ENCODE assay signal across 10 cellular contexts in the genomic region with DNA sequence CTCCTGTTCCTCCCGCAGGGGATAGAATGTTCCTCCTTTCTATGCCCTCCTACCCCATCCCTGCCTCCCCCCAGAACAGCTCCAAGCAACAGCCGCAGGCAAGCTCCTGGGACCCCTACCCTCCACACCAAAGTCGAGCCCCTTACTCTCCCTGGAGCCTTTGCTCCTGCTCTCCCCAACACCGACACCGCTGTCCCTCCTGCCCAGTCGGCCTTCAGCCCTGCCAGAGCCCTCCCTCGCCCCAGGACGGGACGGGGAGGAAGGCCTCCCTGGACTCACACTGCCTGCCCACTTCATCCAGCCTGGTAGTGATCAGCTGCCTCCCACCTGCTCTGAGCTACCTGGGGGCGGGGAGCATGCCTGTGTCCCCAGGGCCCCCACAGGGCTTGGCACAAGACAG. TPM values are rescaled to one million over a fixed set of nuclear protein-coding genes. Genes with fewer than 3 reads are reported as not detected.
A peak's percentile ranks its signal among the peaks of the same experiment; 100 is the strongest.
DNase-seq lines count a peak whose midpoint lies in the region; ATAC-seq, FAIRE-seq and TF ChIP-seq lines count a peak whose summit lies in the region.
"Not testable (repeated sequence)": the region's sequence is repeated elsewhere in the genome, so short reads cannot be mapped to it uniquely, and the experiment has no call there.
"Had no signal": no experiment of that assay in that cellular context is flagged by ENCODE, and none has a peak within 500 bp of the region (broad histone marks: within the 10 kb centered on the region; RNA-seq: fewer than 3 reads in every experiment).

No MANE protein-coding gene starts in this region.

- not testable (repeated sequence) for H3K9me1 ChIP-seq in K562 (ENCODE audit: control insufficient read depth, insufficient read depth, low read length)

- not testable (repeated sequence) for TF ChIP-seq EP300 in K562 (IDR thresholded peaks at IDR 0.05; ENCODE audit: low read length)

- H3K4me2 ChIP-seq in K562 (ENCODE audit: insufficient read depth, low read length), result not testable (repeated sequence)
- H3K4me2 ChIP-seq in skeletal muscle satellite cell (ENCODE audit: low read length), result peak overlapping the region; percentile 4

- TF ChIP-seq POLR2A in K562 (conservative IDR thresholded peaks at IDR 0.05), result not testable (repeated sequence)

- H3K9me3 ChIP-seq in SJCRH30 (replicated peaks); K562 (replicated peaks; ENCODE audit: control insufficient read depth, insufficient read depth, low read depth, low read length); skeletal muscle satellite cell (replicated peaks; ENCODE audit: low read length): not testable (repeated sequence)

- not testable (repeated sequence) for FAIRE-seq in K562 (lab: Jason Lieb, UNC)

- CTCF ChIA-PET in K562 (lab: Yijun Ruan, JAX; ENCODE audit: low intra/inter-chr PET ratio), result not testable (repeated sequence)

- H3K27me3 ChIP-seq in SJCRH30; K562 (ENCODE audit: control insufficient read depth in 2 of 2, insufficient read depth in 2 of 2, low read length in 2 of 2); skeletal muscle satellite cell (ENCODE audit: control insufficient read depth, insufficient read depth, low read length): not testable (repeated sequence)

- TF ChIP-seq RAD21 in K562 (CRISPR knock-in tag; conservative IDR thresholded peaks at IDR 0.05 in 1 of 2, IDR thresholded peaks at IDR 0.05 in 1 of 2), result not testable (repeated sequence)

- not testable (repeated sequence) for H3K79me2 ChIP-seq in K562 (ENCODE audit: control insufficient read depth, insufficient read depth, low read length)

- not testable (repeated sequence) for H3K4me1 ChIP-seq in SJCRH30; K562 (replicated peaks in 1 of 2; ENCODE audit: control insufficient read depth in 2 of 2, insufficient read depth in 2 of 2, low read length in 2 of 2); skeletal muscle satellite cell (ENCODE audit: control insufficient read depth, insufficient read depth, low read length)

- H3K4me1 Mint-ChIP-seq in natural killer cell treated with Interleukin-12 subunit alpha and Interleukin-12 subunit beta and Interleukin-15 and Interleukin-18, amount 100 ng/mL, for 72 hours (ENCODE audit: low read depth in 2 of 2), result not testable (repeated sequence)

- not testable (repeated sequence) for H3K27me3 Mint-ChIP-seq in natural killer cell treated with Interleukin-12 subunit alpha and Interleukin-12 subunit beta and Interleukin-15 and Interleukin-18, amount 100 ng/mL, for 72 hours

- H3K36me3 Mint-ChIP-seq in natural killer cell treated with Interleukin-12 subunit alpha and Interleukin-12 subunit beta and Interleukin-15 and Interleukin-18, amount 100 ng/mL, for 72 hours, result not testable (repeated sequence)

- not testable (repeated sequence) for H3K36me3 ChIP-seq in SJCRH30; K562 (ENCODE audit: control insufficient read depth, insufficient read depth, low read length); skeletal muscle satellite cell (ENCODE audit: insufficient read depth, low read length)

- H3K9ac ChIP-seq in K562 (ENCODE audit: insufficient read depth in 1 of 2, low read depth in 2 of 2, low read length in 2 of 2), result peak overlapping the region in 1 of 2 experiments; percentile 74; a peak in 1 of 4 replicates
- H3K9ac ChIP-seq in skeletal muscle satellite cell (ENCODE audit: low read depth, low read length), result not testable (repeated sequence)

- H3K27ac Mint-ChIP-seq in natural killer cell treated with Interleukin-12 subunit alpha and Interleukin-12 subunit beta and Interleukin-15 and Interleukin-18, amount 100 ng/mL, for 72 hours, result not testable (repeated sequence)

- in situ Hi-C loops in G401 (cut with HindIII; ENCODE audit: low sequenced_read_pairs); K562 (cut with MboI): not testable (repeated sequence)

- BruUV-seq in K562 (replicated peaks; lab: Mats Ljungman, UMichigan), result not testable (repeated sequence)

- H3K27ac ChIP-seq in SJCRH30; K562 (ENCODE audit: extremely low read depth, low read depth, low read length): not testable (repeated sequence)

- H3K4me3 Mint-ChIP-seq in natural killer cell treated with Interleukin-12 subunit alpha and Interleukin-12 subunit beta and Interleukin-15 and Interleukin-18, amount 100 ng/mL, for 72 hours, result not testable (repeated sequence)

- intact Hi-C loops in K562 (cut with micrococcal nuclease), result not testable (repeated sequence)

- DNase-seq in G401 (ENCODE audit: low spot score) (peak; percentile 18), SJCRH30 (peak; percentile 15 to 31), K562 (ENCODE audit: extremely low read depth in 1 of 4, low spot score in 3 of 4) (peak in 1 of 4 experiments; percentile 7), fibroblast of pulmonary artery (ENCODE audit: low read depth) (peak; percentile 18), iris pigment epithelial cell (ENCODE audit: low read depth) (peak; percentile 4)
- peak; percentile 55 for DNase-seq in natural killer cell treated with Interleukin-12 subunit alpha and Interleukin-12 subunit beta and Interleukin-15 and Interleukin-18, amount 100 ng/mL, for 72 hours (ENCODE audit: low spot score)

- not testable (repeated sequence) for TF ChIP-seq CTCF in K562 (IDR thresholded peaks at IDR 0.05 in 2 of 3, conservative IDR thresholded peaks at IDR 0.05 in 1 of 3; ENCODE audit: insufficient read depth in 2 of 3, low read depth in 1 of 3, low read length in 3 of 3); fibroblast of pulmonary artery (IDR thresholded peaks at IDR 0.05; ENCODE audit: low read length, missing control alignments)

- ATAC-seq in K562; natural killer cell treated with Interleukin-12 subunit alpha and Interleukin-12 subunit beta and Interleukin-15 and Interleukin-18, amount 100 ng/mL, for 72 hours: not testable (repeated sequence)

- not testable (repeated sequence) for H2AFZ ChIP-seq in K562 (ENCODE audit: low read depth, low read length)

- WGBS in K562 (ENCODE audit: insufficient coverage, low coverage, missing lambda C conversion rate), result 51% methylated on average over 7 of the region's 10 CpGs

- H3K9me3 Mint-ChIP-seq in natural killer cell treated with Interleukin-12 subunit alpha and Interleukin-12 subunit beta and Interleukin-15 and Interleukin-18, amount 100 ng/mL, for 72 hours, result not testable (repeated sequence)

- not testable (repeated sequence) for H4K20me1 ChIP-seq in K562 (replicated peaks; ENCODE audit: control insufficient read depth, insufficient read depth, low read length)

- POLR2A ChIA-PET in K562 (lab: Yijun Ruan, JAX), result not testable (repeated sequence)

- not testable (repeated sequence) for H3K4me3 ChIP-seq in SJCRH30; K562; fibroblast of pulmonary artery (replicated peaks; ENCODE audit: low read depth, low read length); skeletal muscle satellite cell (ENCODE audit: low read length)

RNA-seq across cellular contexts. Expression of gene RASA4, which starts 4.6 kb away (rescaled TPM):
- total RNA-seq in G401 (2014; rRNA removed; shearing (Covaris generic)), result 4.3 and 9.4 TPM in 2 replicates
- 3.1 and 5.3 TPM in 2 replicates for total RNA-seq in SJCRH30 (2014; rRNA removed; shearing (Covaris generic))
- total RNA-seq in K562 (2011; cell fraction: chromatin; rRNA removed; ENCODE audit: low replicate concordance), result 42.6 and 152 TPM in 2 replicates
- total RNA-seq in K562 (2011; cell fraction: nucleolus; rRNA removed), result 83.8 and 91.7 TPM in 2 replicates
- total RNA-seq in K562 (2011; cell fraction: nucleoplasm; rRNA removed), result 49.6 and 54.0 TPM in 2 replicates
- total RNA-seq in K562 (2014; rRNA removed) (4.6 and 5.8 TPM in 2 replicates), K562 (2014; rRNA removed; fragmentation: Illumina TruSeq; extraction: Trizol) (0.99 and 1.4 TPM in 2 replicates), K562 (2015; rRNA removed; fragmentation: Illumina TruSeq; extraction: Trizol) (1.9 and 2.8 TPM in 2 replicates), K562 (2021) (7.7 and 10.9 TPM in 2 replicates)
- polyA plus RNA-seq in K562 (2011; rRNA removed) (4.8 and 7.7 TPM in 2 replicates), K562 (2014; fragmentation: Illumina TruSeq; extraction: Trizol) (2.8 and 4.3 TPM in 2 replicates), K562 (2014; fragmentation: Nextera tagmentation; extraction: Ambion mirVana) (under 1 TPM; 0.36 to 0.52 TPM), K562 (2014; rRNA removed) (6.1 and 8.7 TPM in 2 replicates)
- polyA plus RNA-seq in K562 (2011; cell fraction: cytosol; rRNA removed), result 6.1 and 7.5 TPM in 2 replicates
- 27.4 and 60.3 TPM in 2 replicates for polyA plus RNA-seq in K562 (2011; cell fraction: nucleus; rRNA removed)
- polyA plus RNA-seq in K562 (2012), result 6.3 and 11.2 TPM in 2 replicates
- 9.8 and 18.0 TPM in 2 replicates for polyA minus RNA-seq in K562 (2011; rRNA and poly(A)+ RNA removed)
- polyA minus RNA-seq in K562 (2011; cell fraction: cytosol; rRNA and poly(A)+ RNA removed), result 8.4 and 12.8 TPM in 2 replicates
- polyA minus RNA-seq in K562 (2011; cell fraction: nucleus; rRNA and poly(A)+ RNA removed), result 23.4 and 27.2 TPM in 2 replicates
- 10 to 100 TPM in 1 of 2 donors, 1 to 10 TPM in 1; 7.9 to 24.0 TPM for total RNA-seq in natural killer cell treated with Interleukin-12 subunit alpha and Interleukin-12 subunit beta and Interleukin-15 and Interleukin-18, amount 100 ng/mL, for 72 hours
- 1.5 and 3.7 TPM in 2 replicates for total RNA-seq in skeletal muscle satellite cell (2012; rRNA removed)

RNA-seq across cellular contexts. Expression of gene UPK3BL1, which starts 30.7 kb away (rescaled TPM):
- 1.2 and 4.7 TPM in 2 replicates for total RNA-seq in G401 (2014; rRNA removed; shearing (Covaris generic))
- 14.8 and 23.6 TPM in 2 replicates for total RNA-seq in SJCRH30 (2014; rRNA removed; shearing (Covaris generic))
- total RNA-seq in K562 (2011; cell fraction: chromatin; rRNA removed; ENCODE audit: low replicate concordance), result 81.0 and 155 TPM in 2 replicates
- total RNA-seq in K562 (2011; cell fraction: nucleolus; rRNA removed), result 96.3 and 106 TPM in 2 replicates
- total RNA-seq in K562 (2011; cell fraction: nucleoplasm; rRNA removed), result 109 and 126 TPM in 2 replicates
- total RNA-seq in K562 (2014; rRNA removed) (14.0 and 23.2 TPM in 2 replicates), K562 (2014; rRNA removed; fragmentation: Illumina TruSeq; extraction: Trizol) (9.9 and 13.1 TPM in 2 replicates), K562 (2015; rRNA removed; fragmentation: Illumina TruSeq; extraction: Trizol) (21.7 and 23.5 TPM in 2 replicates), K562 (2021) (18.8 and 19.3 TPM in 2 replicates)
- polyA plus RNA-seq in K562 (2011; rRNA removed) (20.9 and 23.9 TPM in 2 replicates), K562 (2014; fragmentation: Illumina TruSeq; extraction: Trizol) (15.6 and 20.9 TPM in 2 replicates), K562 (2014; fragmentation: Nextera tagmentation; extraction: Ambion mirVana) (1 to 10 TPM; 3.9 to 7.5 TPM), K562 (2014; rRNA removed) (27.8 and 36.3 TPM in 2 replicates)
- 9.3 and 14.3 TPM in 2 replicates for polyA plus RNA-seq in K562 (2011; cell fraction: cytosol; rRNA removed)
- polyA plus RNA-seq in K562 (2011; cell fraction: nucleus; rRNA removed), result 77.1 and 146 TPM in 2 replicates
- polyA plus RNA-seq in K562 (2012), result 15.2 and 55.9 TPM in 2 replicates
- 3.0 TPM in 1 of 2 replicates, not detected in the other for polyA minus RNA-seq in K562 (2011; rRNA and poly(A)+ RNA removed)
- polyA minus RNA-seq in K562 (2011; cell fraction: cytosol; rRNA and poly(A)+ RNA removed), result 9.5 and 15.5 TPM in 2 replicates
- polyA minus RNA-seq in K562 (2011; cell fraction: nucleus; rRNA and poly(A)+ RNA removed), result 8.4 and 15.1 TPM in 2 replicates
- 10 to 100 TPM; 28.8 to 63.3 TPM for total RNA-seq in natural killer cell treated with Interleukin-12 subunit alpha and Interleukin-12 subunit beta and Interleukin-15 and Interleukin-18, amount 100 ng/mL, for 72 hours
- total RNA-seq in skeletal muscle satellite cell (2012; rRNA removed), result 10.5 and 16.7 TPM in 2 replicates

RNA-seq across cellular contexts. Expression of gene SPDYE2B, which starts 38.2 kb away (rescaled TPM):
- not detected in 2 replicates for total RNA-seq in G401 (2014; rRNA removed; shearing (Covaris generic))
- total RNA-seq in SJCRH30 (2014; rRNA removed; shearing (Covaris generic)), result not detected in 2 replicates
- total RNA-seq in K562 (2011; cell fraction: chromatin; rRNA removed; ENCODE audit: low replicate concordance), result not detected in 2 replicates
- total RNA-seq in K562 (2011; cell fraction: nucleolus; rRNA removed), result not detected in 2 replicates
- not detected in 2 replicates for total RNA-seq in K562 (2011; cell fraction: nucleoplasm; rRNA removed)
- total RNA-seq in K562 (2014; rRNA removed), result not detected in 2 replicates
- not detected in 2 replicates for total RNA-seq in K562 (2014; rRNA removed; fragmentation: Illumina TruSeq; extraction: Trizol)
- not detected in 2 replicates for total RNA-seq in K562 (2015; rRNA removed; fragmentation: Illumina TruSeq; extraction: Trizol)
- not detected in 2 replicates for total RNA-seq in K562 (2021)
- not detected in 2 replicates for polyA plus RNA-seq in K562 (2011; rRNA removed)
- not detected in 2 replicates for polyA plus RNA-seq in K562 (2011; cell fraction: cytosol; rRNA removed)
- polyA plus RNA-seq in K562 (2011; cell fraction: nucleus; rRNA removed), result not detected in 2 replicates
- polyA plus RNA-seq in K562 (2012), result 0.44 and 0.83 TPM in 2 replicates
- polyA plus RNA-seq in K562 (2014; fragmentation: Illumina TruSeq; extraction: Trizol), result not detected in 2 replicates
- polyA plus RNA-seq in K562 (2014; fragmentation: Nextera tagmentation; extraction: Ambion mirVana), result not detected
- not detected in 2 replicates for polyA plus RNA-seq in K562 (2014; rRNA removed)
- polyA minus RNA-seq in K562 (2011; rRNA and poly(A)+ RNA removed), result not detected in 2 replicates
- polyA minus RNA-seq in K562 (2011; cell fraction: cytosol; rRNA and poly(A)+ RNA removed), result not detected in 2 replicates
- not detected in 2 replicates for polyA minus RNA-seq in K562 (2011; cell fraction: nucleus; rRNA and poly(A)+ RNA removed)
- not detected for total RNA-seq in natural killer cell treated with Interleukin-12 subunit alpha and Interleukin-12 subunit beta and Interleukin-15 and Interleukin-18, amount 100 ng/mL, for 72 hours
- total RNA-seq in skeletal muscle satellite cell (2012; rRNA removed), result not detected in 2 replicates
- total RNA-seq: esophagus squamous epithelium; naive thymus-derived CD4-positive, alpha-beta T cell; T-helper 17 cell had no signal
- polyA plus RNA-seq: naive thymus-derived CD4-positive, alpha-beta T cell had no signal

RNA-seq across cellular contexts. Expression of gene POLR2J3, which starts 39.5 kb away (rescaled TPM):
- total RNA-seq in G401 (2014; rRNA removed; shearing (Covaris generic)), result 6.5 TPM in 2 replicates
- total RNA-seq in SJCRH30 (2014; rRNA removed; shearing (Covaris generic)), result 21.5 and 27.3 TPM in 2 replicates
- 669 and 806 TPM in 2 replicates for total RNA-seq in K562 (2011; cell fraction: chromatin; rRNA removed; ENCODE audit: low replicate concordance)
- total RNA-seq in K562 (2011; cell fraction: nucleolus; rRNA removed), result 366 and 414 TPM in 2 replicates
- total RNA-seq in K562 (2011; cell fraction: nucleoplasm; rRNA removed), result 540 and 610 TPM in 2 replicates
- total RNA-seq in K562 (2014; rRNA removed), result 30.9 and 39.3 TPM in 2 replicates
- total RNA-seq in K562 (2014; rRNA removed; fragmentation: Illumina TruSeq; extraction: Trizol), result 112 and 146 TPM in 2 replicates
- total RNA-seq in K562 (2015; rRNA removed; fragmentation: Illumina TruSeq; extraction: Trizol), result 121 and 126 TPM in 2 replicates
- total RNA-seq in K562 (2021), result 35.4 and 35.5 TPM in 2 replicates
- polyA plus RNA-seq in K562 (2011; rRNA removed), result 58.5 and 107 TPM in 2 replicates
- 39.7 and 49.1 TPM in 2 replicates for polyA plus RNA-seq in K562 (2011; cell fraction: cytosol; rRNA removed)
- polyA plus RNA-seq in K562 (2011; cell fraction: nucleus; rRNA removed), result 127 and 175 TPM in 2 replicates
- polyA plus RNA-seq in K562 (2012), result 56.0 and 88.4 TPM in 2 replicates
- polyA plus RNA-seq in K562 (2014; fragmentation: Illumina TruSeq; extraction: Trizol), result 114 and 170 TPM in 2 replicates
- 10 to 100 TPM; 59.6 to 62.9 TPM for polyA plus RNA-seq in K562 (2014; fragmentation: Nextera tagmentation; extraction: Ambion mirVana)
- 38.5 and 44.8 TPM in 2 replicates for polyA plus RNA-seq in K562 (2014; rRNA removed)
- polyA minus RNA-seq in K562 (2011; rRNA and poly(A)+ RNA removed), result 79.3 and 93.4 TPM in 2 replicates
- polyA minus RNA-seq in K562 (2011; cell fraction: cytosol; rRNA and poly(A)+ RNA removed), result 19.3 and 26.9 TPM in 2 replicates
- polyA minus RNA-seq in K562 (2011; cell fraction: nucleus; rRNA and poly(A)+ RNA removed), result 143 and 182 TPM in 2 replicates
- 100 to 1,000 TPM in 1 of 2 donors, 10 to 100 TPM in 1; 54.0 to 155 TPM for total RNA-seq in natural killer cell treated with Interleukin-12 subunit alpha and Interleukin-12 subunit beta and Interleukin-15 and Interleukin-18, amount 100 ng/mL, for 72 hours
- 40.1 and 52.0 TPM in 2 replicates for total RNA-seq in skeletal muscle satellite cell (2012; rRNA removed)

RNA-seq across cellular contexts. Expression of gene POLR2J2, which starts 59.5 kb away (rescaled TPM):
- 0.37 TPM in 1 of 2 replicates, not detected in the other for total RNA-seq in G401 (2014; rRNA removed; shearing (Covaris generic))
- total RNA-seq in SJCRH30 (2014; rRNA removed; shearing (Covaris generic)), result 1.0 and 1.6 TPM in 2 replicates
- 149 and 150 TPM in 2 replicates for total RNA-seq in K562 (2011; cell fraction: chromatin; rRNA removed; ENCODE audit: low replicate concordance)
- 76.4 and 83.8 TPM in 2 replicates for total RNA-seq in K562 (2011; cell fraction: nucleolus; rRNA removed)
- 92.4 and 120 TPM in 2 replicates for total RNA-seq in K562 (2011; cell fraction: nucleoplasm; rRNA removed)
- total RNA-seq in K562 (2014; rRNA removed) (1.4 and 3.3 TPM in 2 replicates), K562 (2014; rRNA removed; fragmentation: Illumina TruSeq; extraction: Trizol) (5.2 and 5.8 TPM in 2 replicates), K562 (2015; rRNA removed; fragmentation: Illumina TruSeq; extraction: Trizol) (5.5 and 6.3 TPM in 2 replicates), K562 (2021) (11.6 and 13.6 TPM in 2 replicates)
- polyA plus RNA-seq in K562 (2011; rRNA removed) (6.3 and 6.8 TPM in 2 replicates), K562 (2014; fragmentation: Illumina TruSeq; extraction: Trizol) (1.9 and 2.3 TPM in 2 replicates), K562 (2014; fragmentation: Nextera tagmentation; extraction: Ambion mirVana) (1 to 10 TPM in 1 of 2 experiments, under 1 TPM in 1; 0.80 to 1.5 TPM), K562 (2014; rRNA removed) (6.1 and 6.7 TPM in 2 replicates)
- 1.1 and 1.9 TPM in 2 replicates for polyA plus RNA-seq in K562 (2011; cell fraction: cytosol; rRNA removed)
- polyA plus RNA-seq in K562 (2011; cell fraction: nucleus; rRNA removed), result 15.4 and 25.3 TPM in 2 replicates
- polyA plus RNA-seq in K562 (2012), result 2.4 and 2.6 TPM in 2 replicates
- polyA minus RNA-seq in K562 (2011; rRNA and poly(A)+ RNA removed), result 7.2 and 9.3 TPM in 2 replicates
- 1.7 and 3.8 TPM in 2 replicates for polyA minus RNA-seq in K562 (2011; cell fraction: cytosol; rRNA and poly(A)+ RNA removed)
- polyA minus RNA-seq in K562 (2011; cell fraction: nucleus; rRNA and poly(A)+ RNA removed), result 6.3 and 7.7 TPM in 2 replicates
- 10 to 100 TPM; 17.7 to 72.2 TPM for total RNA-seq in natural killer cell treated with Interleukin-12 subunit alpha and Interleukin-12 subunit beta and Interleukin-15 and Interleukin-18, amount 100 ng/mL, for 72 hours
- 2.6 and 5.1 TPM in 2 replicates for total RNA-seq in skeletal muscle satellite cell (2012; rRNA removed)
